8 cellular contexts compared by ENCODE assay signal in genomic region chr4:15882675-15883086, GRCh38. TPM values are rescaled to one million over a fixed set of nuclear protein-coding genes. Genes with fewer than 3 reads are reported as not detected.
DNase-seq lines count a peak whose midpoint lies in the region; ATAC-seq and TF ChIP-seq lines count a peak whose summit lies in the region.

No MANE protein-coding gene starts in this region.

- in situ Hi-C loops in GM23248 (cut with MboI), result loop anchor here (10.0 kb wide), 1 partner anchor 72 kb away; no protein-coding TSS in a partner anchor

- intact Hi-C loops in heart left ventricle (cut with DNase I) (loop anchor here (1.0 to 10.0 kb wide), 16 partner anchors 74 to 408 kb away; no protein-coding TSS in a partner anchor), psoas muscle (cut with DNase I) (loop anchor here (1.0 to 10.0 kb wide), 7 partner anchors 74 to 400 kb away; no protein-coding TSS in a partner anchor)

- H2AFZ ChIP-seq in GM23248 (no peak overlapping the region), KMS-11 (ENCODE audit: low read depth) (no peak overlapping the region)

- H3K36me3 ChIP-seq in GM23248 (ENCODE audit: low read depth) (no peaks in the 10 kb centered on the region), KMS-11 (ENCODE audit: insufficient read depth) (no peaks in the 10 kb centered on the region), heart left ventricle (no peaks in the 10 kb centered on the region), psoas muscle (ENCODE audit: insufficient read depth in 1 of 2, low read depth in 1 of 2) (no peaks in the 10 kb centered on the region)

- no peak for TF ChIP-seq POLR2A in heart left ventricle (IDR thresholded peaks at IDR 0.05)

- H3K79me2 ChIP-seq in GM23248 (ENCODE audit: insufficient read depth), result no peaks in the 10 kb centered on the region
- H3K79me2 ChIP-seq in KMS-11 (ENCODE audit: insufficient read depth, low read depth), result no peaks in the 10 kb centered on the region

- H3K4me3 ChIP-seq in GM12865 (ENCODE audit: low read depth, low read length) (no peak overlapping the region), GM23248 (no peak overlapping the region), KMS-11 (IDR thresholded peaks at IDR 0.05; ENCODE audit: insufficient read depth, low read depth, low read length) (no peak overlapping the region), heart left ventricle (no peak overlapping the region), psoas muscle (no peak overlapping the region)

- no peaks in the 10 kb centered on the region for H3F3A ChIP-seq in GM23248 (ENCODE audit: insufficient read depth)

- H3K27ac Mint-ChIP-seq in activated naive CD4-positive, alpha-beta T cell treated with anti-CD3 and anti-CD28 coated beads, Interleukin-2, amount 50 U/mL, for 72 hours, result no peak overlapping the region

- H3K27ac ChIP-seq in GM23248 (no peak overlapping the region), KMS-11 (no peak overlapping the region), heart left ventricle (no peak overlapping the region), psoas muscle (no peak overlapping the region)

- H4K20me1 ChIP-seq in GM23248 (ENCODE audit: insufficient read depth), result no peaks in the 10 kb centered on the region
- H4K20me1 ChIP-seq in KMS-11 (ENCODE audit: insufficient read depth), result no peaks in the 10 kb centered on the region

- H3K27me3 ChIP-seq in GM23248 (replicated peaks; ENCODE audit: insufficient read depth) (peaks cover 17% of the 10 kb centered on the region; the same call in 1 of the 2 replicates), KMS-11 (ENCODE audit: insufficient read depth, low read depth) (no peaks in the 10 kb centered on the region), heart left ventricle (no peaks in the 10 kb centered on the region), psoas muscle (ENCODE audit: insufficient read depth in 3 of 3, low read length in 2 of 3) (no peaks in the 10 kb centered on the region)

- peak; percentile 86 for DNase-seq in GM12865 (ENCODE audit: low read depth)
- DNase-seq in GM23248, result peak; percentile 78
- DNase-seq in RPMI7951 (ENCODE audit: low read depth), result peak; percentile 66
- peak in 1 of 2 donors; percentile 39 for DNase-seq in activated naive CD4-positive, alpha-beta T cell treated with anti-CD3 and anti-CD28 coated beads, Interleukin-2, amount 50 U/mL, for 72 hours (ENCODE audit: low spot score in 2 of 2)
- peak in 4 of 5 donors; percentile 39 to 53 (median 42) for DNase-seq in heart left ventricle
- peak in 1 of 2 donors; percentile 57 for DNase-seq in psoas muscle
- DNase-seq in epidermal melanocyte (ENCODE audit: insufficient read length, low spot score), result no peak

- peak; percentile 90 for TF ChIP-seq CTCF in GM12865 (IDR thresholded peaks at IDR 0.05; ENCODE audit: insufficient read depth, low read depth, low read length, missing control alignments)
- TF ChIP-seq CTCF in KMS-11 (conservative IDR thresholded peaks at IDR 0.05; ENCODE audit: low read depth, low read length), result peak; percentile 75
- peak; percentile 74 to 92 (median 88) for TF ChIP-seq CTCF in heart left ventricle (IDR thresholded peaks at IDR 0.05)
- peak; percentile 88 for TF ChIP-seq CTCF in psoas muscle (IDR thresholded peaks at IDR 0.05)

- H3K36me3 Mint-ChIP-seq in activated naive CD4-positive, alpha-beta T cell treated with anti-CD3 and anti-CD28 coated beads, Interleukin-2, amount 50 U/mL, for 72 hours, result peaks cover 0 to 8% of the 10 kb centered on the region in 2 donors

- H3K4me2 ChIP-seq in GM23248 (ENCODE audit: unreplicated experiment), result no peak overlapping the region
- no peak overlapping the region for H3K4me2 ChIP-seq in KMS-11

- H3K4me1 ChIP-seq in GM23248 (ENCODE audit: insufficient read depth) (no peaks in the 10 kb centered on the region), KMS-11 (ENCODE audit: low read depth, poor library complexity, severe bottlenecking) (no peaks in the 10 kb centered on the region), heart left ventricle (peaks cover 0 to 3% (median 0%) of the 10 kb centered on the region in 12 donors), psoas muscle (peaks cover 5% of the 10 kb centered on the region)

- no peaks in the 10 kb centered on the region for H3K9me2 ChIP-seq in GM23248 (ENCODE audit: insufficient read depth)

- WGBS in GM23248 (ENCODE audit: low coverage in 1 of 2, low lambda C conversion rate in 2 of 2, missing lambda C conversion rate in 2 of 2), 2 experiments, result 100% methylated on average over 1 of the region's 1 CpG
- 83 to 91% (median 87%) methylated on average over 1 of the region's 1 CpG for WGBS in heart left ventricle, 4 donors
- 68 to 94% (median 90%) methylated on average over 1 of the region's 1 CpG for WGBS in psoas muscle, 3 donors

- peaks cover 6% of the 10 kb centered on the region in 2 donors for H3K9me3 Mint-ChIP-seq in activated naive CD4-positive, alpha-beta T cell treated with anti-CD3 and anti-CD28 coated beads, Interleukin-2, amount 50 U/mL, for 72 hours

- ATAC-seq in activated naive CD4-positive, alpha-beta T cell treated with anti-CD3 and anti-CD28 coated beads, Interleukin-2, amount 50 U/mL, for 72 hours, result peak; percentile 73 to 76
- ATAC-seq in heart left ventricle (peak; percentile 73 to 89 (median 85)), psoas muscle (peak; percentile 83 to 97 (median 87))

- H3K9me3 ChIP-seq in GM23248 (ENCODE audit: low read depth) (no peaks in the 10 kb centered on the region), heart left ventricle (peaks cover 0 to 7% (median 0%) of the 10 kb centered on the region in 12 donors), psoas muscle (no peaks in the 10 kb centered on the region)

- H3K9ac ChIP-seq in GM23248, result no peak overlapping the region
- H3K9ac ChIP-seq in KMS-11, result no peak overlapping the region

RNA-seq across cellular contexts. Expression of gene FGFBP1, which starts 55.9 kb away (rescaled TPM):
- total RNA-seq in GM23248 (2014; rRNA removed; shearing (Covaris generic)), result not detected in 2 replicates
- polyA plus RNA-seq in GM23248 (2016; fragmentation: Nextera tagmentation; extraction: Ambion mirVana) (not detected in 2 replicates), heart left ventricle (not detected), psoas muscle (under 1 TPM in 1 of 3 donors, not detected in 2; 0.08 TPM)
- total RNA-seq in RPMI7951 (2014; rRNA removed; shearing (Covaris generic)), result not detected in 2 replicates
- total RNA-seq in activated naive CD4-positive, alpha-beta T cell treated with anti-CD3 and anti-CD28 coated beads, Interleukin-2, amount 50 U/mL, for 72 hours, result not detected
- total RNA-seq in heart left ventricle (1 to 10 TPM in 1 of 9 donors, not detected in 8; 1.1 TPM), psoas muscle (not detected)
